14 cellular contexts compared by ENCODE assay signal in the genomic region with DNA sequence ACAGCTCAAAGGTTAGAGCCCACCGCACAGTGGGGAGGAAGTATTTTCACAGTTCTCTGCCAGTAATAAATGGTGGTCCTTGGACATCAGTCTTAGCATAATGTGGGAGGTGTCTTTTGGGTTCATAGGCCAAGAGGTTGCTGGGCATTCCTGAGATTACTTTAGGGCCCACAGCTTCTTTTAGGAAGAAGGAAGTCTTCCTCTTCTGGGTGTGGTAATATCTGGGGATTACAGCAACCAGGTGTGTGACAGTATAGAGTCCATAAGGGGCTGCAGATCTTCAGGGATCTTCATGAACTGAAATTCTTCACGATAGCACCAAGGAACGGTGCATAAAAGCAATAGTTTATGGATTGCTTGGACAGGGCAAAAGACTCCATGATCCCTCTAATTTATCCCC. TPM values are rescaled to one million over a fixed set of nuclear protein-coding genes. Genes with fewer than 3 reads are reported as not detected.
DNase-seq lines count a peak whose midpoint lies in the region; ATAC-seq and TF ChIP-seq lines count a peak whose summit lies in the region.
"Had no signal": no experiment of that assay in that cellular context is flagged by ENCODE, and none has a peak within 500 bp of the region (broad histone marks: within the 10 kb centered on the region; RNA-seq: fewer than 3 reads in every experiment).

No MANE protein-coding gene starts in this region.

- no peaks in the 10 kb centered on the region for H3K27me3 Mint-ChIP-seq in progenitor cell of endocrine pancreas
- H3K27me3 Mint-ChIP-seq: activated T-cell treated with anti-CD3 and anti-CD28 coated beads, Interleukin-2, amount 50 U/mL, for 24 hours; stimulated activated memory B cell treated with anti-CD40 and anti-IgM and Interleukin-4, amounts not matched to agents 10 μg/mL and 1 μg/mL and 100 μg/mL, for 72 hours; T-helper 17 cell had no signal

- H3K79me2 ChIP-seq in ACC112 (ENCODE audit: control insufficient read depth, insufficient read depth, low read length, unreplicated experiment), result no peaks in the 10 kb centered on the region

- no peak overlapping the region for H3K4me3 ChIP-seq in ACC112 (ENCODE audit: low read depth, low read length)
- H3K4me3 ChIP-seq in adrenal gland, result no peak overlapping the region
- no peak overlapping the region for H3K4me3 ChIP-seq in liver (ENCODE audit: low read depth in 1 of 3, low read length in 3 of 3)
- no peak overlapping the region for H3K4me3 ChIP-seq in skeletal muscle satellite cell (ENCODE audit: low read length)
- no peak overlapping the region for H3K4me3 ChIP-seq in MG63

- H3K27ac Mint-ChIP-seq in progenitor cell of endocrine pancreas, result no peak overlapping the region
- H3K27ac Mint-ChIP-seq: activated T-cell treated with anti-CD3 and anti-CD28 coated beads, Interleukin-2, amount 50 U/mL, for 24 hours; stimulated activated memory B cell treated with anti-CD40 and anti-IgM and Interleukin-4, amounts not matched to agents 10 μg/mL and 1 μg/mL and 100 μg/mL, for 72 hours; T-helper 17 cell had no signal

- H3K9me3 ChIP-seq in adrenal gland (replicated peaks in 1 of 3) (no peaks in the 10 kb centered on the region), liver (ENCODE audit: control insufficient read depth in 4 of 4, low read length in 3 of 4) (no peaks in the 10 kb centered on the region), skeletal muscle satellite cell (replicated peaks; ENCODE audit: low read length) (no peaks in the 10 kb centered on the region), MG63 (no peaks in the 10 kb centered on the region)

- no peaks in the 10 kb centered on the region for H3K36me3 ChIP-seq in ACC112 (ENCODE audit: insufficient read depth, low read length)
- H3K36me3 ChIP-seq in adrenal gland (replicated peaks in 1 of 2), result no peaks in the 10 kb centered on the region
- no peaks in the 10 kb centered on the region for H3K36me3 ChIP-seq in liver (ENCODE audit: control insufficient read depth in 4 of 4, insufficient read depth in 3 of 4, low read depth in 1 of 4, low read length in 3 of 4)
- no peaks in the 10 kb centered on the region for H3K36me3 ChIP-seq in skeletal muscle satellite cell (ENCODE audit: insufficient read depth, low read length)
- H3K36me3 ChIP-seq in MG63, result no peaks in the 10 kb centered on the region

- no peak overlapping the region for H2AFZ ChIP-seq in ACC112 (ENCODE audit: low read length, unreplicated experiment)

- no peak for TF ChIP-seq RAD21 in liver (IDR thresholded peaks at IDR 0.05)

- peak overlapping the region; percentile 30 for H3K4me2 ChIP-seq in skeletal muscle satellite cell (ENCODE audit: low read length)

- no peaks in the 10 kb centered on the region for H3K27me3 ChIP-seq in ACC112 (ENCODE audit: insufficient read depth, low read length)
- no peaks in the 10 kb centered on the region for H3K27me3 ChIP-seq in adrenal gland
- no peaks in the 10 kb centered on the region for H3K27me3 ChIP-seq in liver (ENCODE audit: control insufficient read depth in 4 of 4, insufficient read depth in 4 of 4, low read length in 3 of 4)
- no peaks in the 10 kb centered on the region for H3K27me3 ChIP-seq in skeletal muscle satellite cell (ENCODE audit: control insufficient read depth, insufficient read depth, low read length)
- no peaks in the 10 kb centered on the region for H3K27me3 ChIP-seq in MG63

- H3K36me3 Mint-ChIP-seq in progenitor cell of endocrine pancreas (ENCODE audit: insufficient read depth), result no peaks in the 10 kb centered on the region
- H3K36me3 Mint-ChIP-seq: stimulated activated memory B cell treated with anti-CD40 and anti-IgM and Interleukin-4, amounts not matched to agents 10 μg/mL and 1 μg/mL and 100 μg/mL, for 72 hours had no signal

- no peak overlapping the region for H3K9ac ChIP-seq in liver (ENCODE audit: low read depth in 1 of 2, low read length in 2 of 2)
- no peak overlapping the region for H3K9ac ChIP-seq in skeletal muscle satellite cell (ENCODE audit: low read depth, low read length)

- no peak for DNase-seq in adrenal gland
- no peak for DNase-seq in progenitor cell of endocrine pancreas (ENCODE audit: low spot score, unreplicated experiment)
- DNase-seq in pons (ENCODE audit: low spot score), result no peak
- no peak for DNase-seq in MG63
- DNase-seq: activated CD4-positive, alpha-beta T cell treated with anti-CD3 and anti-CD28 coated beads for 48 hours; activated T-cell treated with anti-CD3 and anti-CD28 coated beads, Interleukin-2, amount 50 U/mL, for 24 hours; NCI-H1105; NCI-H446; T-helper 17 cell had no signal

- intact Hi-C loops in adrenal gland (cut with DNase I), result no loop called here

- no peak for TF ChIP-seq POLR2A in adrenal gland (IDR thresholded peaks at IDR 0.05)

- H3K9me3 Mint-ChIP-seq in progenitor cell of endocrine pancreas (ENCODE audit: low read depth), result no peaks in the 10 kb centered on the region
- H3K9me3 Mint-ChIP-seq: activated T-cell treated with anti-CD3 and anti-CD28 coated beads, Interleukin-2, amount 50 U/mL, for 24 hours; stimulated activated memory B cell treated with anti-CD40 and anti-IgM and Interleukin-4, amounts not matched to agents 10 μg/mL and 1 μg/mL and 100 μg/mL, for 72 hours had no signal

- peaks cover 32% of the 10 kb centered on the region for H3K4me1 ChIP-seq in ACC112 (ENCODE audit: control insufficient read depth, insufficient read depth, low read length, unreplicated experiment)
- peaks cover 11 to 23% of the 10 kb centered on the region in 2 donors for H3K4me1 ChIP-seq in adrenal gland (replicated peaks in 1 of 2)
- H3K4me1 ChIP-seq in liver (ENCODE audit: control insufficient read depth in 4 of 4, insufficient read depth in 4 of 4, low read length in 3 of 4), result peaks cover 10 to 26% (median 23%) of the 10 kb centered on the region in 4 donors
- peaks cover 34% of the 10 kb centered on the region for H3K4me1 ChIP-seq in skeletal muscle satellite cell (ENCODE audit: control insufficient read depth, insufficient read depth, low read length)

- TF ChIP-seq CTCF in adrenal gland (IDR thresholded peaks at IDR 0.05) (no peak), liver (IDR thresholded peaks at IDR 0.05; ENCODE audit: low read depth, low read length, missing input control) (no peak), progenitor cell of endocrine pancreas (IDR thresholded peaks at IDR 0.05; ENCODE audit: unreplicated experiment) (no peak)

- H3K4me3 Mint-ChIP-seq in progenitor cell of endocrine pancreas (ENCODE audit: low read depth), result no peak overlapping the region
- H3K4me3 Mint-ChIP-seq: activated T-cell treated with anti-CD3 and anti-CD28 coated beads, Interleukin-2, amount 50 U/mL, for 24 hours; stimulated activated memory B cell treated with anti-CD40 and anti-IgM and Interleukin-4, amounts not matched to agents 10 μg/mL and 1 μg/mL and 100 μg/mL, for 72 hours; T-helper 17 cell had no signal

- WGBS in adrenal gland, 4 donors, result 93 to 100% (median 97%) methylated on average over 3 of the region's 3 CpGs
- 91% methylated on average over 3 of the region's 3 CpGs for WGBS in liver

- ATAC-seq in HG02981 (IDR thresholded peaks at IDR 0.05; ENCODE audit: unreplicated experiment), result no peak
- ATAC-seq: stimulated activated memory B cell treated with anti-CD40 and anti-IgM and Interleukin-4, amounts not matched to agents 10 μg/mL and 1 μg/mL and 100 μg/mL, for 72 hours; T-helper 17 cell had no signal

- H3K4me1 Mint-ChIP-seq in progenitor cell of endocrine pancreas (ENCODE audit: low read depth), result peaks cover 13% of the 10 kb centered on the region

- H3K27ac ChIP-seq in ACC112 (ENCODE audit: low read depth, low read length) (peak overlapping the region; percentile 25), adrenal gland (peak overlapping the region in 4 of 5 donors; percentile 71 to 84 (median 74)), liver (ENCODE audit: low read depth in 1 of 2, low read length in 2 of 2) (peak overlapping the region; percentile 59 to 79)

TF ChIP-seq in liver, 16 proteins besides CTCF, POLR2A, EP300 and RAD21:
- TF ChIP-seq JUND (IDR thresholded peaks at IDR 0.05), result no peak
- TF ChIP-seq, protein P1, sequence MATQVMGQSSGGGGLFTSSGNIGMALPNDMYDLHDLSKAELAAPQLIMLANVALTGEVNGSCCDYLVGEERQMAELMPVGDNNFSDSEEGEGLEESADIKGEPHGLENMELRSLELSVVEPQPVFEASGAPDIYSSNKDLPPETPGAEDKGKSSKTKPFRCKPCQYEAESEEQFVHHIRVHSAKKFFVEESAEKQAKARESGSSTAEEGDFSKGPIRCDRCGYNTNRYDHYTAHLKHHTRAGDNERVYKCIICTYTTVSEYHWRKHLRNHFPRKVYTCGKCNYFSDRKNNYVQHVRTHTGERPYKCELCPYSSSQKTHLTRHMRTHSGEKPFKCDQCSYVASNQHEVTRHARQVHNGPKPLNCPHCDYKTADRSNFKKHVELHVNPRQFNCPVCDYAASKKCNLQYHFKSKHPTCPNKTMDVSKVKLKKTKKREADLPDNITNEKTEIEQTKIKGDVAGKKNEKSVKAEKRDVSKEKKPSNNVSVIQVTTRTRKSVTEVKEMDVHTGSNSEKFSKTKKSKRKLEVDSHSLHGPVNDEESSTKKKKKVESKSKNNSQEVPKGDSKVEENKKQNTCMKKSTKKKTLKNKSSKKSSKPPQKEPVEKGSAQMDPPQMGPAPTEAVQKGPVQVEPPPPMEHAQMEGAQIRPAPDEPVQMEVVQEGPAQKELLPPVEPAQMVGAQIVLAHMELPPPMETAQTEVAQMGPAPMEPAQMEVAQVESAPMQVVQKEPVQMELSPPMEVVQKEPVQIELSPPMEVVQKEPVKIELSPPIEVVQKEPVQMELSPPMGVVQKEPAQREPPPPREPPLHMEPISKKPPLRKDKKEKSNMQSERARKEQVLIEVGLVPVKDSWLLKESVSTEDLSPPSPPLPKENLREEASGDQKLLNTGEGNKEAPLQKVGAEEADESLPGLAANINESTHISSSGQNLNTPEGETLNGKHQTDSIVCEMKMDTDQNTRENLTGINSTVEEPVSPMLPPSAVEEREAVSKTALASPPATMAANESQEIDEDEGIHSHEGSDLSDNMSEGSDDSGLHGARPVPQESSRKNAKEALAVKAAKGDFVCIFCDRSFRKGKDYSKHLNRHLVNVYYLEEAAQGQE (IDR thresholded peaks at IDR 0.05), result no peak
- TF ChIP-seq SP1 (IDR thresholded peaks at IDR 0.05), result no peak
- no peak for TF ChIP-seq HNF4A (conservative IDR thresholded peaks at IDR 0.05)
- no peak for TF ChIP-seq FOXA2 (IDR thresholded peaks at IDR 0.05)
- TF ChIP-seq GABPA (IDR thresholded peaks at IDR 0.05 in 1 of 2, conservative IDR thresholded peaks at IDR 0.05 in 1 of 2), result no peak
- TF ChIP-seq EGR1 (IDR thresholded peaks at IDR 0.05; ENCODE audit: low read depth in 2 of 2), result no peak

RNA-seq across cellular contexts. Expression of a gene that starts 56.2 kb away (rescaled TPM):
- total RNA-seq in adrenal gland (10 to 100 TPM; 10.2 to 43.7 (median 19.9) TPM), liver (1 to 10 TPM; 4.2 to 9.5 TPM), progenitor cell of endocrine pancreas (6.9 and 11.0 TPM in 2 replicates)
- polyA plus RNA-seq in adrenal gland (10 to 100 TPM in 2 of 3 donors, 1 to 10 TPM in 1; 8.8 to 32.5 (median 11.2) TPM), liver (1 to 10 TPM; 6.4 to 9.4 TPM)
- 5.6 and 7.2 TPM in 2 replicates for total RNA-seq in skeletal muscle satellite cell (2012; rRNA removed)
- total RNA-seq in MG63 (2014; rRNA removed; shearing (Covaris generic); ENCODE audit: low replicate concordance), result 4.8 and 6.2 TPM in 2 replicates
